Comparison of ENCODE assay signal across 29 cellular contexts in the genomic region with DNA sequence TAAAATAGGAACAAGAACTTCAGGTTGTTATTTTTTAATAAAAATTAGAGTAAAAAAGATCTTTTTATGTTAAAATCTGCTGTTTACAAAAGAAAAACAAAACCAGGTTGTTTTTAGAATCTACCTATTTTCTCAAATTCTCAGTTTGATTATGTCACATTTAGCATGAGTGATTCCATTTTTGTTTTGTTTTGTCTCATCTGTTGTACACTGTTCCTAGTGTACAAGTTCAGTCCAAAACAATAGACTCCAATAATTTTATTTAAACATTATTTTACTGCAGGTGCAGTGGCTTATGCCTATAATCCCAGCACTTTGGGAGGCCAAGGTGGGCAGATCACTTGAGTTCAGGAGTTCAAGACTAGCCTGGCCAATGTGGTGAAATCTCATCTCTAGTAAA.
"Had no signal": no experiment of that assay in that cellular context is flagged by ENCODE, and none has a peak within 500 bp of the region (broad histone marks: within the 10 kb centered on the region; RNA-seq: fewer than 3 reads in every experiment).

No MANE protein-coding gene starts in this region.

- H3K36me3 ChIP-seq: colonic mucosa, esophagus muscularis mucosa, esophagus squamous epithelium, gastrocnemius medialis, gastroesophageal sphincter, heart left ventricle, heart right ventricle had no signal

- ATAC-seq: effector memory CD8-positive, alpha-beta T cell; esophagus mucosa; foreskin keratinocyte; gastrocnemius medialis; gastroesophageal sphincter; heart left ventricle; heart right ventricle had no signal

- H3K27ac Mint-ChIP-seq: dendritic cell treated with granulocyte-macrophage colony-stimulating factor and Interleukin-4, amounts not matched to agents 40 ng/mL and 50 ng/mL, for 4 days; effector memory CD8-positive, alpha-beta T cell; endodermal cell had no signal

- H3K4me3 Mint-ChIP-seq: dendritic cell treated with granulocyte-macrophage colony-stimulating factor and Interleukin-4, amounts not matched to agents 40 ng/mL and 50 ng/mL, for 4 days; effector memory CD8-positive, alpha-beta T cell; endodermal cell had no signal

- DNase-seq: colonic mucosa; cortex of kidney; dermis blood vessel endothelial cell; dorsolateral prefrontal cortex; effector CD4-positive, alpha-beta T cell; effector CD8-positive, alpha-beta T cell; effector memory CD4-positive, alpha-beta T cell; effector memory CD8-positive, alpha-beta T cell; endodermal cell; erythroblast; esophagus squamous epithelium; foreskin fibroblast; foreskin keratinocyte; foreskin melanocyte; gastrocnemius medialis; glutamatergic neuron; head of caudate nucleus; heart left ventricle; heart right ventricle had no signal

- H3K27me3 Mint-ChIP-seq: dendritic cell treated with granulocyte-macrophage colony-stimulating factor and Interleukin-4, amounts not matched to agents 40 ng/mL and 50 ng/mL, for 4 days; effector memory CD8-positive, alpha-beta T cell had no signal

- H3K4me1 Mint-ChIP-seq: endodermal cell had no signal

- H3K9me3 ChIP-seq: colonic mucosa, esophagus muscularis mucosa, esophagus squamous epithelium, gastrocnemius medialis, gastroesophageal sphincter had no signal

- H3K27me3 ChIP-seq: colonic mucosa, esophagus squamous epithelium, foreskin keratinocyte, gastrocnemius medialis, heart left ventricle, heart right ventricle had no signal

- FAIRE-seq: colon, endometrium, endothelial cell of umbilical vein, frontal cortex had no signal

- H3K27ac ChIP-seq: colonic mucosa, coronary artery, dorsolateral prefrontal cortex, epithelial cell of prostate, esophagus muscularis mucosa, foreskin keratinocyte, gastrocnemius medialis, gastroesophageal sphincter, heart left ventricle, heart right ventricle had no signal

- H3K4me3 ChIP-seq: colonic mucosa, coronary artery, dorsolateral prefrontal cortex, esophagus muscularis mucosa, esophagus squamous epithelium, gastrocnemius medialis, gastroesophageal sphincter, heart left ventricle, heart right ventricle had no signal

- H3K4me1 ChIP-seq: colonic mucosa, esophagus muscularis mucosa, foreskin keratinocyte, gastrocnemius medialis, gastroesophageal sphincter, heart left ventricle, heart right ventricle had no signal
